Comparison of ENCODE assay signal across 1 cellular context in genomic region chr19:5541456-5541855, GRCh38.
TF ChIP-seq lines count a peak whose summit lies in the region.

No MANE protein-coding gene starts in this region.

TF ChIP-seq in K562, 482 proteins besides CTCF, POLR2A, EP300 and RAD21 (continued from another document):
- TF ChIP-seq ZBTB5 (IDR thresholded peaks at IDR 0.05) (no peak), ZNF140 (CRISPR knock-in tag; IDR thresholded peaks at IDR 0.05) (no peak)
